2 cellular contexts compared by ENCODE assay signal in the genomic region with DNA sequence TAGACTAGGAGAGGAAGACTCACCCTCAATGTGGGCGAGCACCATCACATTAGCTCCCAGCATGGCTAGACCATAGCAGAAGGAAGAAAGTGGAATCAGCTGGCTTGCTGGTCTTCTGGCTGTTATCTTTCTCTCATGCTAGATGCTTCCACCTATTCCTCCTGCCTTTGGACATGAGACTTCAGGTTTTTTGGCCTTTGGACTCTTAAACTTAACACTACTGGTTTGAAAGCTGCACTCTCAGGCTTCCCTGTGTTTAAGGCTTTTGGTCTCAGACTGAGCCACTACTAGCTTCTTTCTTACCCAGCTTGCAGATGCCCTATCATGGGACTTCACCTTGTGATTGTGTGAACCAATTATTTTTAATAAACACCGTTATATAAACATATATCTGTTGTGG.
TF ChIP-seq lines count a peak whose summit lies in the region.

No MANE protein-coding gene starts in this region.

TF ChIP-seq in liver, 16 proteins besides CTCF, POLR2A, EP300 and RAD21 (continued from another document):
- TF ChIP-seq, protein P1, sequence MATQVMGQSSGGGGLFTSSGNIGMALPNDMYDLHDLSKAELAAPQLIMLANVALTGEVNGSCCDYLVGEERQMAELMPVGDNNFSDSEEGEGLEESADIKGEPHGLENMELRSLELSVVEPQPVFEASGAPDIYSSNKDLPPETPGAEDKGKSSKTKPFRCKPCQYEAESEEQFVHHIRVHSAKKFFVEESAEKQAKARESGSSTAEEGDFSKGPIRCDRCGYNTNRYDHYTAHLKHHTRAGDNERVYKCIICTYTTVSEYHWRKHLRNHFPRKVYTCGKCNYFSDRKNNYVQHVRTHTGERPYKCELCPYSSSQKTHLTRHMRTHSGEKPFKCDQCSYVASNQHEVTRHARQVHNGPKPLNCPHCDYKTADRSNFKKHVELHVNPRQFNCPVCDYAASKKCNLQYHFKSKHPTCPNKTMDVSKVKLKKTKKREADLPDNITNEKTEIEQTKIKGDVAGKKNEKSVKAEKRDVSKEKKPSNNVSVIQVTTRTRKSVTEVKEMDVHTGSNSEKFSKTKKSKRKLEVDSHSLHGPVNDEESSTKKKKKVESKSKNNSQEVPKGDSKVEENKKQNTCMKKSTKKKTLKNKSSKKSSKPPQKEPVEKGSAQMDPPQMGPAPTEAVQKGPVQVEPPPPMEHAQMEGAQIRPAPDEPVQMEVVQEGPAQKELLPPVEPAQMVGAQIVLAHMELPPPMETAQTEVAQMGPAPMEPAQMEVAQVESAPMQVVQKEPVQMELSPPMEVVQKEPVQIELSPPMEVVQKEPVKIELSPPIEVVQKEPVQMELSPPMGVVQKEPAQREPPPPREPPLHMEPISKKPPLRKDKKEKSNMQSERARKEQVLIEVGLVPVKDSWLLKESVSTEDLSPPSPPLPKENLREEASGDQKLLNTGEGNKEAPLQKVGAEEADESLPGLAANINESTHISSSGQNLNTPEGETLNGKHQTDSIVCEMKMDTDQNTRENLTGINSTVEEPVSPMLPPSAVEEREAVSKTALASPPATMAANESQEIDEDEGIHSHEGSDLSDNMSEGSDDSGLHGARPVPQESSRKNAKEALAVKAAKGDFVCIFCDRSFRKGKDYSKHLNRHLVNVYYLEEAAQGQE (IDR thresholded peaks at IDR 0.05) = no peak

TF ChIP-seq in HepG2, 621 proteins besides CTCF, POLR2A, EP300 and RAD21 (continued from another document):
- TF ChIP-seq, protein P2, sequence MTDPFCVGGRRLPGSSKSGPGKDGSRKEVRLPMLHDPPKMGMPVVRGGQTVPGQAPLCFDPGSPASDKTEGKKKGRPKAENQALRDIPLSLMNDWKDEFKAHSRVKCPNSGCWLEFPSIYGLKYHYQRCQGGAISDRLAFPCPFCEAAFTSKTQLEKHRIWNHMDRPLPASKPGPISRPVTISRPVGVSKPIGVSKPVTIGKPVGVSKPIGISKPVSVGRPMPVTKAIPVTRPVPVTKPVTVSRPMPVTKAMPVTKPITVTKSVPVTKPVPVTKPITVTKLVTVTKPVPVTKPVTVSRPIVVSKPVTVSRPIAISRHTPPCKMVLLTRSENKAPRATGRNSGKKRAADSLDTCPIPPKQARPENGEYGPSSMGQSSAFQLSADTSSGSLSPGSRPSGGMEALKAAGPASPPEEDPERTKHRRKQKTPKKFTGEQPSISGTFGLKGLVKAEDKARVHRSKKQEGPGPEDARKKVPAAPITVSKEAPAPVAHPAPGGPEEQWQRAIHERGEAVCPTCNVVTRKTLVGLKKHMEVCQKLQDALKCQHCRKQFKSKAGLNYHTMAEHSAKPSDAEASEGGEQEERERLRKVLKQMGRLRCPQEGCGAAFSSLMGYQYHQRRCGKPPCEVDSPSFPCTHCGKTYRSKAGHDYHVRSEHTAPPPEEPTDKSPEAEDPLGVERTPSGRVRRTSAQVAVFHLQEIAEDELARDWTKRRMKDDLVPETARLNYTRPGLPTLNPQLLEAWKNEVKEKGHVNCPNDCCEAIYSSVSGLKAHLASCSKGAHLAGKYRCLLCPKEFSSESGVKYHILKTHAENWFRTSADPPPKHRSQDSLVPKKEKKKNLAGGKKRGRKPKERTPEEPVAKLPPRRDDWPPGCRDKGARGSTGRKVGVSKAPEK (CRISPR knock-in tag; IDR thresholded peaks at IDR 0.05; ENCODE audit: borderline replicate concordance) = no peak
- TF ChIP-seq GATAD2A (CRISPR knock-in tag; IDR thresholded peaks at IDR 0.05) (no peak), BCL6 (CRISPR knock-in tag; IDR thresholded peaks at IDR 0.05) (no peak), SIN3A (IDR thresholded peaks at IDR 0.05; ENCODE audit: borderline replicate concordance, low read depth, low read length) (no peak), KMT2A (CRISPR knock-in tag; IDR thresholded peaks at IDR 0.05) (no peak), GZF1 (CRISPR knock-in tag; IDR thresholded peaks at IDR 0.05) (no peak), ZNF331 (CRISPR knock-in tag; IDR thresholded peaks at IDR 0.05) (no peak), NFYC (CRISPR knock-in tag; IDR thresholded peaks at IDR 0.05) (no peak), MYNN (CRISPR knock-in tag; IDR thresholded peaks at IDR 0.05; ENCODE audit: low read depth) (no peak), NFRKB (IDR thresholded peaks at IDR 0.05) (no peak), NFKB2 (CRISPR knock-in tag; IDR thresholded peaks at IDR 0.05; ENCODE audit: borderline replicate concordance) (no peak), MEF2D (CRISPR knock-in tag; IDR thresholded peaks at IDR 0.05) (no peak), ZNF788 (CRISPR knock-in tag; IDR thresholded peaks at IDR 0.05; ENCODE audit: borderline replicate concordance) (no peak)
- TF ChIP-seq, protein P3, sequence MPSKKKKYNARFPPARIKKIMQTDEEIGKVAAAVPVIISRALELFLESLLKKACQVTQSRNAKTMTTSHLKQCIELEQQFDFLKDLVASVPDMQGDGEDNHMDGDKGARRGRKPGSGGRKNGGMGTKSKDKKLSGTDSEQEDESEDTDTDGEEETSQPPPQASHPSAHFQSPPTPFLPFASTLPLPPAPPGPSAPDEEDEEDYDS (CRISPR knock-in tag; IDR thresholded peaks at IDR 0.05) = no peak
- TF ChIP-seq, protein P4, sequence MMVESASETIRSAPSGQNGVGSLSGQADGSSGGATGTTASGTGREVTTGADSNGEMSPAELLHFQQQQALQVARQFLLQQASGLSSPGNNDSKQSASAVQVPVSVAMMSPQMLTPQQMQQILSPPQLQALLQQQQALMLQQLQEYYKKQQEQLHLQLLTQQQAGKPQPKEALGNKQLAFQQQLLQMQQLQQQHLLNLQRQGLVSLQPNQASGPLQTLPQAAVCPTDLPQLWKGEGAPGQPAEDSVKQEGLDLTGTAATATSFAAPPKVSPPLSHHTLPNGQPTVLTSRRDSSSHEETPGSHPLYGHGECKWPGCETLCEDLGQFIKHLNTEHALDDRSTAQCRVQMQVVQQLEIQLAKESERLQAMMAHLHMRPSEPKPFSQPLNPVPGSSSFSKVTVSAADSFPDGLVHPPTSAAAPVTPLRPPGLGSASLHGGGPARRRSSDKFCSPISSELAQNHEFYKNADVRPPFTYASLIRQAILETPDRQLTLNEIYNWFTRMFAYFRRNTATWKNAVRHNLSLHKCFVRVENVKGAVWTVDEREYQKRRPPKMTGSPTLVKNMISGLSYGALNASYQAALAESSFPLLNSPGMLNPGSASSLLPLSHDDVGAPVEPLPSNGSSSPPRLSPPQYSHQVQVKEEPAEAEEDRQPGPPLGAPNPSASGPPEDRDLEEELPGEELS (CRISPR knock-in tag; IDR thresholded peaks at IDR 0.05) = no peak
